1 cellular context compared by ENCODE assay signal in the genomic region with DNA sequence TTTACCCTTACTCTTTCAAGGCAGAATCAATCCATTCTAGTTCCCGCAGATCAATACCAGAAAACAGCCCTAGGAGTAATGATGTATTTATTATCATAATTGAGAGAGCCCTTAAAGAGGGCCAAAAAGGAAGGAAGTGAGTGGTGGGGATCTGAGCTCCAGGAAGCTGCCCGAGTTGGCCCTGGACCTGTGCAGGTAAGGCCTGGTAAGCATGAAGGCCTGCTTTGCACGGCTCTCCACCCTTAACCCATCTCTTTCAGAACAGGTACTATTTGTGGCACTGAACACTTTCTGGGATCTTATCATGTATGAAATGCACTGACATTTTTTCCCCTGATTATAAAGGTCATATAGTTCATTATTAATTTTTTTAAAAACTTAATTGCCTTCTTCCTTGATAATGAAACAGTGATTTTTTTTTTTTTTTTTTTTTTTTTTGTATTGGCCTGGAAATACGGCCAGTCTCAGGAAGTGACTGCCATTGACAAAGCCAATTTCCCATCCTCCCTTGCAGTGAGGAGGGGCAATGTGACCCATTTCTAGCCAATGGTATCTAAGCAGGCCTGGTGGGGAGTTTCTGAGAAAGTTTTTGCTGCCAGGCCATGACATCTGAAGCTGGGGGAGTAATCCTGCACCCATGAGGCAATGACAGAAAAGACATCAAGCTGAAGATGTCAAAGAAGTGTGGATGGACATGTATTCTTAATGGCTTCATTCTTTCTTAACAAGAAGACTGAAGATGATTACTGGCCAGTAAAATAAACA.
TF ChIP-seq lines count a peak whose summit lies in the region.

No MANE protein-coding gene starts in this region.

TF ChIP-seq in SK-N-SH, 30 proteins besides CTCF, POLR2A, EP300 and RAD21 (continued from another document):
- TF ChIP-seq, protein P1, sequence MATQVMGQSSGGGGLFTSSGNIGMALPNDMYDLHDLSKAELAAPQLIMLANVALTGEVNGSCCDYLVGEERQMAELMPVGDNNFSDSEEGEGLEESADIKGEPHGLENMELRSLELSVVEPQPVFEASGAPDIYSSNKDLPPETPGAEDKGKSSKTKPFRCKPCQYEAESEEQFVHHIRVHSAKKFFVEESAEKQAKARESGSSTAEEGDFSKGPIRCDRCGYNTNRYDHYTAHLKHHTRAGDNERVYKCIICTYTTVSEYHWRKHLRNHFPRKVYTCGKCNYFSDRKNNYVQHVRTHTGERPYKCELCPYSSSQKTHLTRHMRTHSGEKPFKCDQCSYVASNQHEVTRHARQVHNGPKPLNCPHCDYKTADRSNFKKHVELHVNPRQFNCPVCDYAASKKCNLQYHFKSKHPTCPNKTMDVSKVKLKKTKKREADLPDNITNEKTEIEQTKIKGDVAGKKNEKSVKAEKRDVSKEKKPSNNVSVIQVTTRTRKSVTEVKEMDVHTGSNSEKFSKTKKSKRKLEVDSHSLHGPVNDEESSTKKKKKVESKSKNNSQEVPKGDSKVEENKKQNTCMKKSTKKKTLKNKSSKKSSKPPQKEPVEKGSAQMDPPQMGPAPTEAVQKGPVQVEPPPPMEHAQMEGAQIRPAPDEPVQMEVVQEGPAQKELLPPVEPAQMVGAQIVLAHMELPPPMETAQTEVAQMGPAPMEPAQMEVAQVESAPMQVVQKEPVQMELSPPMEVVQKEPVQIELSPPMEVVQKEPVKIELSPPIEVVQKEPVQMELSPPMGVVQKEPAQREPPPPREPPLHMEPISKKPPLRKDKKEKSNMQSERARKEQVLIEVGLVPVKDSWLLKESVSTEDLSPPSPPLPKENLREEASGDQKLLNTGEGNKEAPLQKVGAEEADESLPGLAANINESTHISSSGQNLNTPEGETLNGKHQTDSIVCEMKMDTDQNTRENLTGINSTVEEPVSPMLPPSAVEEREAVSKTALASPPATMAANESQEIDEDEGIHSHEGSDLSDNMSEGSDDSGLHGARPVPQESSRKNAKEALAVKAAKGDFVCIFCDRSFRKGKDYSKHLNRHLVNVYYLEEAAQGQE (IDR thresholded peaks at IDR 0.05; ENCODE audit: low read depth, low read length), result no peak
- TF ChIP-seq NRF1 (IDR thresholded peaks at IDR 0.05; ENCODE audit: low read depth, low read length), result no peak
